8 cellular contexts compared by ENCODE assay signal in the genomic region with DNA sequence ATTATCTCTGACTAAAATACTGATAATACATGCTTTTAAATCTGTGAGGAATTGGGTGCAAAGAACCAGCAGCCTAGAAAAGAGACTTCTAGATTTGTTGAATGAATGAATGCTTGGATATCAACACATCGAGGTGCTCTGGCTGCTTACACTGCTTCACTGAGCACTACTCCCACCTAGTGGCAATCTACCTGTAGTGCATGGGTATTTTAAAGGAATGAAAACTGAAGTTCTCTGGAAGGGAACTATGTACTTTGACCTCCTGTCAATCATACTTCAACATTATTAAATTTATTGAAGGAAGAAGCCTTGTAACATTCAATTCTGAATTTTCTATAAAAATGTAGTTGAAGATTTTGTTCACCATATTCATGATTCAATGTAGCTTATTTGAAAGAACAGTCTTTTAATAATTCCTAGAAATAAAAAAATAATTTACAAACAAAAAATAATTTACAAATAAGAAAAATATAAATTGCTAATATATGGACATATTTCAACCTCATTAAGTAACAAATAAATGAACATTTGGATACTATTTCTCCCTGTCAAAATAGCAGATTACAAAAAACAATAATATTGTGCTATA.
DNase-seq lines count a peak whose midpoint lies in the region; ATAC-seq and TF ChIP-seq lines count a peak whose summit lies in the region.

No MANE protein-coding gene starts in this region.

- WGBS in aorta, 2 donors = 0 to 1% methylated on average over 1 of the region's 1 CpG

- DNase-seq in D341Med (ENCODE audit: low spot score) = peak; percentile 58
- DNase-seq in GM19238 (ENCODE audit: insufficient read length, low spot score) = peak; percentile 4
- peak; percentile 70 for DNase-seq in NCI-H345 (lab: John Stamatoyannopoulos, UW)
- DNase-seq in activated CD4-positive, alpha-beta T cell treated with anti-CD3 and anti-CD28 coated beads, Interleukin-2, amount 50 U/mL, for 1 hour = peak; percentile 19
- DNase-seq in epithelial cell of proximal tubule (ENCODE audit: low read depth) = peak; percentile 25
- no peak for DNase-seq in natural killer cell
- DNase-seq in aorta = no peak

- H3K27ac ChIP-seq in aorta (ENCODE audit: low read depth in 1 of 2, low read length in 2 of 2) = no peak overlapping the region

- intact Hi-C loops in natural killer cell (cut with micrococcal nuclease) (loop anchor here (1.0 to 10.0 kb wide), 2 partner anchors 208 to 329 kb away; no protein-coding TSS in a partner anchor), aorta (cut with DNase I) (loop anchor here (5.0 to 10.0 kb wide), 2 partner anchors 207 to 329 kb away; no protein-coding TSS in a partner anchor)

- H3K27me3 Mint-ChIP-seq in natural killer cell (ENCODE audit: low read depth in 2 of 2) = no peaks in the 10 kb centered on the region

- H3K4me1 Mint-ChIP-seq in natural killer cell = no peaks in the 10 kb centered on the region

- no peak overlapping the region for H3K4me3 Mint-ChIP-seq in natural killer cell

- no peaks in the 10 kb centered on the region for H3K9me3 ChIP-seq in aorta (ENCODE audit: control insufficient read depth, low read length)

- TF ChIP-seq CTCF in epithelial cell of proximal tubule (conservative IDR thresholded peaks at IDR 0.05; ENCODE audit: low read depth, low read length) = peak; percentile 96
- TF ChIP-seq CTCF in natural killer cell (IDR thresholded peaks at IDR 0.05) = peak; percentile 80

- H3K36me3 ChIP-seq in aorta (ENCODE audit: control insufficient read depth in 1 of 2, insufficient read depth in 2 of 2, low read length in 1 of 2) = no peaks in the 10 kb centered on the region

- H3K4me1 ChIP-seq in aorta (ENCODE audit: control insufficient read depth in 1 of 2, insufficient read depth in 2 of 2, low read length in 2 of 2) = no peaks in the 10 kb centered on the region

- peak; percentile 94 for ATAC-seq in HG03175 (IDR thresholded peaks at IDR 0.05; ENCODE audit: unreplicated experiment)
- peak; percentile 84 to 90 (median 84) for ATAC-seq in natural killer cell
- ATAC-seq in aorta (ENCODE audit: low FRiP score) = peak; percentile 76

- H3K4me3 ChIP-seq in epithelial cell of proximal tubule (ENCODE audit: low read depth, low read length) = no peak overlapping the region
- no peak overlapping the region for H3K4me3 ChIP-seq in aorta (ENCODE audit: low read length in 2 of 2)

- H3K36me3 Mint-ChIP-seq in natural killer cell = no peaks in the 10 kb centered on the region

- no peaks in the 10 kb centered on the region for H3K27me3 ChIP-seq in aorta (ENCODE audit: control insufficient read depth in 1 of 2, insufficient read depth in 2 of 2, low read length in 1 of 2)

- no peaks in the 10 kb centered on the region for H3K9me3 Mint-ChIP-seq in natural killer cell

- no peak overlapping the region for H3K27ac Mint-ChIP-seq in natural killer cell

Comparison
In these comparisons a context has a peak if more than half of its experiments do, and no peak if none do; other contexts are left out.
1. DNase-seq: peak in D341Med (single experiment), GM19238 (single experiment), NCI-H345 (single experiment), activated CD4-positive, alpha-beta T cell treated with anti-CD3 and anti-CD28 coated beads, Interleukin-2, amount 50 U/mL, for 1 hour (single experiment) and epithelial cell of proximal tubule (single experiment); none in natural killer cell (single experiment) and aorta (0 of 2).
2. Peak in every context shown above with its lines, with median percentiles within 50 percentile points of each other: ATAC-seq.